ENCODE assay signal across 1 cellular context in genomic region chr3:129344540-129345220, GRCh38.
TF ChIP-seq lines count a peak whose summit lies in the region.

No MANE protein-coding gene starts in this region.

TF ChIP-seq in HCT116, 20 proteins besides CTCF, POLR2A, EP300 and RAD21 (continued from another document):
- no peak for TF ChIP-seq ZNF274 (IDR thresholded peaks at IDR 0.05; ENCODE audit: low read depth, low read length)
- TF ChIP-seq SIN3A (IDR thresholded peaks at IDR 0.05; ENCODE audit: low read depth) = no peak
- TF ChIP-seq FOSL1 (IDR thresholded peaks at IDR 0.05; ENCODE audit: low read depth) = no peak
- TF ChIP-seq ZFX (IDR thresholded peaks at IDR 0.05) = no peak
